ENCODE assay signal across 1 cellular context in the genomic region with DNA sequence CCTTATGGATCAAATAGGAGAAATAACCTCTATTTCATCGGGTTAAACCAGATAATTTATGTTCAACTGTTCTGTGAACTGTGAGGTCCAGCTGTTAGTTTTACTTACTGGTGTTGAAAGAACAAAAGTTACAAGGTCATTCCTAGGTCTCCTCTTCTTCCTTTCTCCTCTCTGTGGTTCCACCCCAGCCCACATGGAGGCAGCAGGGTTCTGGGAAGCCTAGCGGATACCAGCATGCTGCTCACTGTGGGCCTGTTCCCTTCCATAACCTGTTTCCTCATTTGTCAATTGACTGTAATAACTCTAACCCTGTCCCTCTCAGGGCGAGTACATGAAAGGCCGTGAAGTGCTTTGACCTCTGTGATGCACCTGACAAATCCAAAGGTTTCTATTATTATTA.
TF ChIP-seq lines count a peak whose summit lies in the region.

No MANE protein-coding gene starts in this region.

TF ChIP-seq in HepG2, 621 proteins besides CTCF, POLR2A, EP300 and RAD21 (continued from another document):
- TF ChIP-seq, protein P1, sequence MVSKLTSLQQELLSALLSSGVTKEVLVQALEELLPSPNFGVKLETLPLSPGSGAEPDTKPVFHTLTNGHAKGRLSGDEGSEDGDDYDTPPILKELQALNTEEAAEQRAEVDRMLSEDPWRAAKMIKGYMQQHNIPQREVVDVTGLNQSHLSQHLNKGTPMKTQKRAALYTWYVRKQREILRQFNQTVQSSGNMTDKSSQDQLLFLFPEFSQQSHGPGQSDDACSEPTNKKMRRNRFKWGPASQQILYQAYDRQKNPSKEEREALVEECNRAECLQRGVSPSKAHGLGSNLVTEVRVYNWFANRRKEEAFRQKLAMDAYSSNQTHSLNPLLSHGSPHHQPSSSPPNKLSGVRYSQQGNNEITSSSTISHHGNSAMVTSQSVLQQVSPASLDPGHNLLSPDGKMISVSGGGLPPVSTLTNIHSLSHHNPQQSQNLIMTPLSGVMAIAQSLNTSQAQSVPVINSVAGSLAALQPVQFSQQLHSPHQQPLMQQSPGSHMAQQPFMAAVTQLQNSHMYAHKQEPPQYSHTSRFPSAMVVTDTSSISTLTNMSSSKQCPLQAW (CRISPR knock-in tag; IDR thresholded peaks at IDR 0.05): no peak; the same call in 1 of the 2 replicates
- TF ChIP-seq DNMT1 (CRISPR knock-in tag; IDR thresholded peaks at IDR 0.05) (no peak), BCL6 (CRISPR knock-in tag; IDR thresholded peaks at IDR 0.05) (peak; percentile 43; the same call in 1 of the 2 replicates), ZNF235 (CRISPR knock-in tag; IDR thresholded peaks at IDR 0.05; ENCODE audit: borderline replicate concordance) (no peak), ZNF781 (CRISPR knock-in tag; IDR thresholded peaks at IDR 0.05; ENCODE audit: borderline replicate concordance, not compliant biosample characterization) (no peak), NR2F6 (IDR thresholded peaks at IDR 0.05) (no peak), NR2F6 (CRISPR knock-in tag; IDR thresholded peaks at IDR 0.05) (0 out of 2 replicates have a peak, but pooled peaks have one; percentile 42), ELF3 (CRISPR knock-in tag; IDR thresholded peaks at IDR 0.05) (peak; percentile 32; the same call in 1 of the 2 replicates), KMT2B (CRISPR knock-in tag; IDR thresholded peaks at IDR 0.05) (no peak), ZBTB38 (CRISPR knock-in tag; IDR thresholded peaks at IDR 0.05) (no peak), ZKSCAN5 (CRISPR knock-in tag; IDR thresholded peaks at IDR 0.05) (no peak), ZNF83 (CRISPR knock-in tag; IDR thresholded peaks at IDR 0.05; ENCODE audit: borderline replicate concordance) (no peak), ZSCAN22 (CRISPR knock-in tag; IDR thresholded peaks at IDR 0.05) (no peak), CREB1 (IDR thresholded peaks at IDR 0.05) (no peak), CREB1 (CRISPR knock-in tag; IDR thresholded peaks at IDR 0.05) (no peak), CAMTA2 (CRISPR knock-in tag; IDR thresholded peaks at IDR 0.05; ENCODE audit: borderline replicate concordance) (no peak), PHF8 (CRISPR knock-in tag; IDR thresholded peaks at IDR 0.05) (no peak), ZNF451 (CRISPR knock-in tag; IDR thresholded peaks at IDR 0.05) (no peak), TCF7 (IDR thresholded peaks at IDR 0.05; ENCODE audit: low read depth) (no peak), SALL1 (CRISPR knock-in tag; IDR thresholded peaks at IDR 0.05) (peak; percentile 23; the same call in 1 of the 2 replicates), ZNF446 (CRISPR knock-in tag; IDR thresholded peaks at IDR 0.05) (no peak), YY1 (IDR thresholded peaks at IDR 0.05; ENCODE audit: insufficient read depth, insufficient replicate concordance, low read depth, low read length) (peak; percentile 6), ZNF33B (CRISPR knock-in tag; IDR thresholded peaks at IDR 0.05) (no peak), GATAD1 (CRISPR knock-in tag; IDR thresholded peaks at IDR 0.05) (0 out of 2 replicates have a peak, but pooled peaks have one; percentile 40), SRSF1 (optimal IDR thresholded peaks at IDR 0.05; ENCODE audit: low read depth, low read length) (no peak), ZNF205 (CRISPR knock-in tag; IDR thresholded peaks at IDR 0.05) (0 out of 2 replicates have a peak, but pooled peaks have one; percentile 26), SIX4 (CRISPR knock-in tag; IDR thresholded peaks at IDR 0.05) (no peak), NFATC3 (CRISPR knock-in tag; IDR thresholded peaks at IDR 0.05) (no peak), KDM3A (CRISPR knock-in tag; IDR thresholded peaks at IDR 0.05; ENCODE audit: low read depth) (no peak), KLF15 (CRISPR knock-in tag; IDR thresholded peaks at IDR 0.05; ENCODE audit: borderline replicate concordance) (no peak), NRL (CRISPR knock-in tag; IDR thresholded peaks at IDR 0.05; ENCODE audit: borderline replicate concordance) (no peak), CHCHD3 (CRISPR knock-in tag; IDR thresholded peaks at IDR 0.05) (no peak), IRF2 (CRISPR knock-in tag; IDR thresholded peaks at IDR 0.05) (peak; percentile 49; the same call in 1 of the 2 replicates), HOXA7 (CRISPR knock-in tag; IDR thresholded peaks at IDR 0.05) (no peak), RORA (CRISPR knock-in tag; IDR thresholded peaks at IDR 0.05) (no peak), POGZ (CRISPR knock-in tag; IDR thresholded peaks at IDR 0.05) (no peak), SOX6 (IDR thresholded peaks at IDR 0.05) (no peak), SOX6 (CRISPR knock-in tag; IDR thresholded peaks at IDR 0.05) (peak; percentile 43; the same call in 1 of the 2 replicates), LCORL (IDR thresholded peaks at IDR 0.05) (no peak), LCORL (CRISPR knock-in tag; IDR thresholded peaks at IDR 0.05) (0 out of 2 replicates have a peak, but pooled peaks have one; percentile 34), ZNF629 (CRISPR knock-in tag; conservative IDR thresholded peaks at IDR 0.05) (no peak)
- TF ChIP-seq, protein P2, sequence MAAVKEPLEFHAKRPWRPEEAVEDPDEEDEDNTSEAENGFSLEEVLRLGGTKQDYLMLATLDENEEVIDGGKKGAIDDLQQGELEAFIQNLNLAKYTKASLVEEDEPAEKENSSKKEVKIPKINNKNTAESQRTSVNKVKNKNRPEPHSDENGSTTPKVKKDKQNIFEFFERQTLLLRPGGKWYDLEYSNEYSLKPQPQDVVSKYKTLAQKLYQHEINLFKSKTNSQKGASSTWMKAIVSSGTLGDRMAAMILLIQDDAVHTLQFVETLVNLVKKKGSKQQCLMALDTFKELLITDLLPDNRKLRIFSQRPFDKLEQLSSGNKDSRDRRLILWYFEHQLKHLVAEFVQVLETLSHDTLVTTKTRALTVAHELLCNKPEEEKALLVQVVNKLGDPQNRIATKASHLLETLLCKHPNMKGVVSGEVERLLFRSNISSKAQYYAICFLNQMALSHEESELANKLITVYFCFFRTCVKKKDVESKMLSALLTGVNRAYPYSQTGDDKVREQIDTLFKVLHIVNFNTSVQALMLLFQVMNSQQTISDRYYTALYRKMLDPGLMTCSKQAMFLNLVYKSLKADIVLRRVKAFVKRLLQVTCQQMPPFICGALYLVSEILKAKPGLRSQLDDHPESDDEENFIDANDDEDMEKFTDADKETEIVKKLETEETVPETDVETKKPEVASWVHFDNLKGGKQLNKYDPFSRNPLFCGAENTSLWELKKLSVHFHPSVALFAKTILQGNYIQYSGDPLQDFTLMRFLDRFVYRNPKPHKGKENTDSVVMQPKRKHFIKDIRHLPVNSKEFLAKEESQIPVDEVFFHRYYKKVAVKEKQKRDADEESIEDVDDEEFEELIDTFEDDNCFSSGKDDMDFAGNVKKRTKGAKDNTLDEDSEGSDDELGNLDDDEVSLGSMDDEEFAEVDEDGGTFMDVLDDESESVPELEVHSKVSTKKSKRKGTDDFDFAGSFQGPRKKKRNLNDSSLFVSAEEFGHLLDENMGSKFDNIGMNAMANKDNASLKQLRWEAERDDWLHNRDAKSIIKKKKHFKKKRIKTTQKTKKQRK (IDR thresholded peaks at IDR 0.05; ENCODE audit: low read length): no peak
- TF ChIP-seq, protein P3, sequence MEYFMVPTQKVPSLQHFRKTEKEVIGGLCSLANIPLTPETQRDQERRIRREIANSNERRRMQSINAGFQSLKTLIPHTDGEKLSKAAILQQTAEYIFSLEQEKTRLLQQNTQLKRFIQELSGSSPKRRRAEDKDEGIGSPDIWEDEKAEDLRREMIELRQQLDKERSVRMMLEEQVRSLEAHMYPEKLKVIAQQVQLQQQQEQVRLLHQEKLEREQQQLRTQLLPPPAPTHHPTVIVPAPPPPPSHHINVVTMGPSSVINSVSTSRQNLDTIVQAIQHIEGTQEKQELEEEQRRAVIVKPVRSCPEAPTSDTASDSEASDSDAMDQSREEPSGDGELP (IDR thresholded peaks at IDR 0.05; ENCODE audit: borderline replicate concordance, low read depth): 0 out of 2 replicates have a peak, but pooled peaks have one; percentile 21
- TF ChIP-seq, protein P4, sequence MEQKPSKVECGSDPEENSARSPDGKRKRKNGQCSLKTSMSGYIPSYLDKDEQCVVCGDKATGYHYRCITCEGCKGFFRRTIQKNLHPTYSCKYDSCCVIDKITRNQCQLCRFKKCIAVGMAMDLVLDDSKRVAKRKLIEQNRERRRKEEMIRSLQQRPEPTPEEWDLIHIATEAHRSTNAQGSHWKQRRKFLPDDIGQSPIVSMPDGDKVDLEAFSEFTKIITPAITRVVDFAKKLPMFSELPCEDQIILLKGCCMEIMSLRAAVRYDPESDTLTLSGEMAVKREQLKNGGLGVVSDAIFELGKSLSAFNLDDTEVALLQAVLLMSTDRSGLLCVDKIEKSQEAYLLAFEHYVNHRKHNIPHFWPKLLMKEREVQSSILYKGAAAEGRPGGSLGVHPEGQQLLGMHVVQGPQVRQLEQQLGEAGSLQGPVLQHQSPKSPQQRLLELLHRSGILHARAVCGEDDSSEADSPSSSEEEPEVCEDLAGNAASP (CRISPR knock-in tag; IDR thresholded peaks at IDR 0.05; ENCODE audit: borderline replicate concordance): peak; percentile 59; the same call in 1 of the 2 replicates
- TF ChIP-seq, protein P5, sequence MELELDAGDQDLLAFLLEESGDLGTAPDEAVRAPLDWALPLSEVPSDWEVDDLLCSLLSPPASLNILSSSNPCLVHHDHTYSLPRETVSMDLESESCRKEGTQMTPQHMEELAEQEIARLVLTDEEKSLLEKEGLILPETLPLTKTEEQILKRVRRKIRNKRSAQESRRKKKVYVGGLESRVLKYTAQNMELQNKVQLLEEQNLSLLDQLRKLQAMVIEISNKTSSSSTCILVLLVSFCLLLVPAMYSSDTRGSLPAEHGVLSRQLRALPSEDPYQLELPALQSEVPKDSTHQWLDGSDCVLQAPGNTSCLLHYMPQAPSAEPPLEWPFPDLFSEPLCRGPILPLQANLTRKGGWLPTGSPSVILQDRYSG (CRISPR knock-in tag; IDR thresholded peaks at IDR 0.05): no peak
- TF ChIP-seq, protein P6, sequence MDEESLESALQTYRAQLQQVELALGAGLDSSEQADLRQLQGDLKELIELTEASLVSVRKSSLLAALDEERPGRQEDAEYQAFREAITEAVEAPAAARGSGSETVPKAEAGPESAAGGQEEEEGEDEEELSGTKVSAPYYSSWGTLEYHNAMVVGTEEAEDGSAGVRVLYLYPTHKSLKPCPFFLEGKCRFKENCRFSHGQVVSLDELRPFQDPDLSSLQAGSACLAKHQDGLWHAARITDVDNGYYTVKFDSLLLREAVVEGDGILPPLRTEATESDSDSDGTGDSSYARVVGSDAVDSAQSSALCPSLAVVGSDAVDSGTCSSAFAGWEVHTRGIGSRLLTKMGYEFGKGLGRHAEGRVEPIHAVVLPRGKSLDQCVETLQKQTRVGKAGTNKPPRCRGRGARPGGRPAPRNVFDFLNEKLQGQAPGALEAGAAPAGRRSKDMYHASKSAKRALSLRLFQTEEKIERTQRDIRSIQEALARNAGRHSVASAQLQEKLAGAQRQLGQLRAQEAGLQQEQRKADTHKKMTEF (CRISPR knock-in tag; IDR thresholded peaks at IDR 0.05): 0 out of 2 replicates have a peak, but pooled peaks have one; percentile 26
